ENCODE assay signal across 30 cellular contexts in genomic region chr7:138632384-138632783, GRCh38.
"Had no signal": no experiment of that assay in that cellular context is flagged by ENCODE, and none has a peak within 500 bp of the region (broad histone marks: within the 10 kb centered on the region; RNA-seq: fewer than 3 reads in every experiment).

No MANE protein-coding gene starts in this region.

- H3K4me1 ChIP-seq: gastrocnemius medialis, heart right ventricle, left lung, parathyroid adenoma, right atrium auricular region, stomach, thyroid gland had no signal

- H3K27me3 ChIP-seq: gastrocnemius medialis, heart right ventricle, left lung, neutrophil, right atrium auricular region, stomach, thyroid gland had no signal

- H3K27ac Mint-ChIP-seq: nephron; progenitor cell of endocrine pancreas; stimulated activated effector memory CD8-positive, alpha-beta T cell treated with anti-CD3 and anti-CD28 coated beads, Interleukin-12 subunit alpha, Interleukin-12 subunit beta, amount 100 ng/mL, for 72 hours had no signal

- H3K4me2 ChIP-seq: smooth muscle cell had no signal

- H3K4me1 Mint-ChIP-seq: nephron; stimulated activated effector memory CD8-positive, alpha-beta T cell treated with anti-CD3 and anti-CD28 coated beads, Interleukin-12 subunit alpha, Interleukin-12 subunit beta, amount 100 ng/mL, for 72 hours had no signal

- H3K9me3 ChIP-seq: gastrocnemius medialis, heart right ventricle, left lung, neutrophil, right atrium auricular region, stomach, thyroid gland had no signal

- H3K36me3 ChIP-seq: gastrocnemius medialis, heart right ventricle, left lung, neutrophil, right atrium auricular region, stomach, thyroid gland had no signal

- DNase-seq: dorsolateral prefrontal cortex; effector CD4-positive, alpha-beta T cell; foreskin fibroblast; gastrocnemius medialis; heart right ventricle; hippocampal formation; left cardiac atrium; left lung; mesenchymal stem cell; midbrain; naive thymus-derived CD4-positive, alpha-beta T cell; stimulated activated CD4-positive, alpha-beta T cell treated with anti-CD3 and anti-CD28 coated beads, Interleukin-12 subunit alpha, Interleukin-12 subunit beta, amount 100 ng/mL, for 4 hours; stimulated activated CD4-positive, alpha-beta T cell treated with anti-CD3 and anti-CD28 coated beads, Interleukin-2, amount 100 ng/mL, for 24 hours; stimulated activated CD4-positive, alpha-beta T cell treated with anti-CD3 and anti-CD28 coated beads, Interleukin-4, amount 100 ng/mL, for 24 hours; stimulated activated naive CD4-positive, alpha-beta T cell treated with Interleukin-2 at 50 U/mL for 16 hours; stomach; thyroid gland; trophoblast cell had no signal

- H3K4me3 Mint-ChIP-seq: naive thymus-derived CD4-positive, alpha-beta T cell; nephron; stimulated activated effector memory CD8-positive, alpha-beta T cell treated with anti-CD3 and anti-CD28 coated beads, Interleukin-12 subunit alpha, Interleukin-12 subunit beta, amount 100 ng/mL, for 72 hours had no signal

- H3K4me3 ChIP-seq: dorsolateral prefrontal cortex, gastrocnemius medialis, heart right ventricle, left lung, right atrium auricular region, smooth muscle cell, stomach, thyroid gland had no signal

- H3K79me2 ChIP-seq: parathyroid adenoma had no signal

- H3K27me3 Mint-ChIP-seq: progenitor cell of endocrine pancreas had no signal

- H3K27ac ChIP-seq: dorsolateral prefrontal cortex, epithelial cell of prostate, gastrocnemius medialis, heart right ventricle, left lung, neutrophil, parathyroid adenoma, right atrium auricular region, stomach, thyroid gland had no signal

- H3K9me3 Mint-ChIP-seq: nephron; stimulated activated effector memory CD8-positive, alpha-beta T cell treated with anti-CD3 and anti-CD28 coated beads, Interleukin-12 subunit alpha, Interleukin-12 subunit beta, amount 100 ng/mL, for 72 hours had no signal

- FAIRE-seq: colon, islet of Langerhans had no signal

- H2AFZ ChIP-seq: parathyroid adenoma had no signal

- H3K9ac ChIP-seq: parathyroid adenoma had no signal

- ATAC-seq: esophagus mucosa; gastrocnemius medialis; heart right ventricle; left cardiac atrium; left lung; naive thymus-derived CD4-positive, alpha-beta T cell; sciatic nerve; stimulated activated effector memory CD8-positive, alpha-beta T cell treated with anti-CD3 and anti-CD28 coated beads, Interleukin-12 subunit alpha, Interleukin-12 subunit beta, amount 100 ng/mL, for 72 hours had no signal

- H3K36me3 Mint-ChIP-seq: stimulated activated effector memory CD8-positive, alpha-beta T cell treated with anti-CD3 and anti-CD28 coated beads, Interleukin-12 subunit alpha, Interleukin-12 subunit beta, amount 100 ng/mL, for 72 hours had no signal
